ENCODE assay signal across 9 cellular contexts in genomic region chr6:24743265-24743943, GRCh38. TPM values are rescaled to one million over a fixed set of nuclear protein-coding genes. Genes with fewer than 3 reads are reported as not detected.
DNase-seq lines count a peak whose midpoint lies in the region; ATAC-seq and TF ChIP-seq lines count a peak whose summit lies in the region.
"Had no signal": no experiment of that assay in that cellular context is flagged by ENCODE, and none has a peak within 500 bp of the region (broad histone marks: within the 10 kb centered on the region; RNA-seq: fewer than 3 reads in every experiment).

No MANE protein-coding gene starts in this region.

- H3K36me3 Mint-ChIP-seq in CD4-positive, CD25-positive, alpha-beta regulatory T cell: no peaks in the 10 kb centered on the region

- H3K27ac Mint-ChIP-seq in CD4-positive, CD25-positive, alpha-beta regulatory T cell: no peak overlapping the region

- H3K4me3 Mint-ChIP-seq in CD4-positive, CD25-positive, alpha-beta regulatory T cell: no peak overlapping the region

- no peaks in the 10 kb centered on the region for H3K27me3 ChIP-seq in CD4-positive, CD25-positive, alpha-beta regulatory T cell (ENCODE audit: control insufficient read depth, insufficient read depth, low read length)
- no peaks in the 10 kb centered on the region for H3K27me3 ChIP-seq in HAP-1 (ENCODE audit: low read depth)

- H3K4me3 ChIP-seq in CD4-positive, CD25-positive, alpha-beta regulatory T cell (ENCODE audit: low read depth, low read length): no peak overlapping the region
- H3K4me3 ChIP-seq in HAP-1: no peak overlapping the region
- H3K4me3 ChIP-seq: SK-N-MC had no signal

- H3K9me3 ChIP-seq in CD4-positive, CD25-positive, alpha-beta regulatory T cell (ENCODE audit: control insufficient read depth in 2 of 2, low read length in 2 of 2): no peaks in the 10 kb centered on the region
- no peaks in the 10 kb centered on the region for H3K9me3 ChIP-seq in HAP-1

- H3K9me3 Mint-ChIP-seq in CD4-positive, CD25-positive, alpha-beta regulatory T cell: peaks cover 0 to 8% (median 1%) of the 10 kb centered on the region in 7 donors

- no peaks in the 10 kb centered on the region for H3K36me3 ChIP-seq in CD4-positive, CD25-positive, alpha-beta regulatory T cell (ENCODE audit: control insufficient read depth, insufficient read depth, low read length)
- H3K36me3 ChIP-seq in HAP-1 (replicated peaks): no peaks in the 10 kb centered on the region

- peak; percentile 39 to 55 for ATAC-seq in CD4-positive, CD25-positive, alpha-beta regulatory T cell (ENCODE audit: low read depth in 2 of 2)
- peak; percentile 80 for ATAC-seq in GM19351 (IDR thresholded peaks at IDR 0.05; ENCODE audit: unreplicated experiment)
- ATAC-seq in HG03280 (IDR thresholded peaks at IDR 0.05; ENCODE audit: unreplicated experiment): peak; percentile 67
- peak; percentile 96 for ATAC-seq in SK-N-SH treated with all-trans-retinoic acid at 6 μM for 48 hours
- peak; percentile 76 for ATAC-seq in sciatic nerve

- H3K27me3 Mint-ChIP-seq in CD4-positive, CD25-positive, alpha-beta regulatory T cell: peaks cover 8% of the 10 kb centered on the region

- no peaks in the 10 kb centered on the region for H3K4me1 ChIP-seq in CD4-positive, CD25-positive, alpha-beta regulatory T cell (ENCODE audit: control insufficient read depth, insufficient read depth, low read length, poor library complexity, severe bottlenecking)
- no peaks in the 10 kb centered on the region for H3K4me1 ChIP-seq in HAP-1

- peak in 1 of 3 donors; percentile 43 for DNase-seq in CD4-positive, CD25-positive, alpha-beta regulatory T cell
- DNase-seq in fibroblast of gingiva (ENCODE audit: low read depth) (peak; percentile 93), sciatic nerve (ENCODE audit: low spot score) (no peak), NK-92 (lab: John Stamatoyannopoulos, UW; ENCODE audit: unreplicated experiment) (no peak), HAP-1 (ENCODE audit: low spot score in 2 of 2) (no peak)

- peaks cover 0 to 9% (median 2%) of the 10 kb centered on the region in 4 donors for H3K4me1 Mint-ChIP-seq in CD4-positive, CD25-positive, alpha-beta regulatory T cell

- intact Hi-C loops in sciatic nerve (cut with DNase I): no loop called here

- no peak overlapping the region for H3K27ac ChIP-seq in CD4-positive, CD25-positive, alpha-beta regulatory T cell (ENCODE audit: insufficient read depth, low read length, poor library complexity, severe bottlenecking)
- H3K27ac ChIP-seq: SK-N-MC had no signal

- in situ Hi-C loops in HAP-1 (cut with MboI; ENCODE audit: low sequenced_read_pairs): no loop called here

TF ChIP-seq in SK-N-SH treated with all-trans-retinoic acid at 6 μM for 48 hours, 23 proteins besides CTCF, POLR2A, EP300 and RAD21:
- TF ChIP-seq GLIS3 (CRISPR knock-in tag; IDR thresholded peaks at IDR 0.05) (no peak), ZNF565 (CRISPR knock-in tag; conservative IDR thresholded peaks at IDR 0.05; ENCODE audit: low read depth) (no peak), ZC3H10 (CRISPR knock-in tag; IDR thresholded peaks at IDR 0.05) (peak; percentile 44; the same call in 1 of the 2 replicates), ESRRG (CRISPR knock-in tag; IDR thresholded peaks at IDR 0.05) (no peak), ARNTL (CRISPR knock-in tag; IDR thresholded peaks at IDR 0.05; ENCODE audit: borderline replicate concordance, low read depth) (no peak), PPARA (CRISPR knock-in tag; IDR thresholded peaks at IDR 0.05; ENCODE audit: borderline replicate concordance) (no peak), RARB (CRISPR knock-in tag; IDR thresholded peaks at IDR 0.05) (no peak), OSR1 (CRISPR knock-in tag; IDR thresholded peaks at IDR 0.05) (no peak), PATZ1 (CRISPR knock-in tag; IDR thresholded peaks at IDR 0.05; ENCODE audit: borderline replicate concordance) (no peak), ZNF8 (CRISPR knock-in tag; IDR thresholded peaks at IDR 0.05) (no peak), ISL1 (CRISPR knock-in tag; IDR thresholded peaks at IDR 0.05) (peak; percentile 78), CSRNP3 (CRISPR knock-in tag; IDR thresholded peaks at IDR 0.05) (no peak), ZFP30 (CRISPR knock-in tag; IDR thresholded peaks at IDR 0.05) (no peak), TCF4 (CRISPR knock-in tag; IDR thresholded peaks at IDR 0.05; ENCODE audit: borderline replicate concordance) (no peak), ZFP3 (CRISPR knock-in tag; IDR thresholded peaks at IDR 0.05) (no peak), CREB5 (CRISPR knock-in tag; IDR thresholded peaks at IDR 0.05; ENCODE audit: low read depth) (no peak), TSHZ2 (CRISPR knock-in tag; IDR thresholded peaks at IDR 0.05) (no peak), TOX (CRISPR knock-in tag; IDR thresholded peaks at IDR 0.05; ENCODE audit: borderline replicate concordance) (0 out of 2 replicates have a peak, but pooled peaks have one; percentile 4)

RNA-seq across cellular contexts. Expression of gene C6orf62, which starts 24.4 kb away (rescaled TPM):
- total RNA-seq in CD4-positive, CD25-positive, alpha-beta regulatory T cell: 124 TPM
- 100 to 1,000 TPM in 1 of 4 donors, 10 to 100 TPM in 3; 91.7 to 106 (median 98.6) TPM for polyA plus RNA-seq in CD4-positive, CD25-positive, alpha-beta regulatory T cell
- 89.3 TPM for total RNA-seq in sciatic nerve

RNA-seq across cellular contexts. Expression of gene GMNN, which starts 31.3 kb away (rescaled TPM):
- total RNA-seq in CD4-positive, CD25-positive, alpha-beta regulatory T cell: 28.3 TPM
- polyA plus RNA-seq in CD4-positive, CD25-positive, alpha-beta regulatory T cell: 10 to 100 TPM in 3 of 4 donors, 1 to 10 TPM in 1; 9.1 to 13.6 (median 11.4) TPM
- total RNA-seq in sciatic nerve: 10.9 TPM

RNA-seq across cellular contexts. Expression of gene ARMH2, which starts 55.3 kb away (rescaled TPM):
- 1.8 TPM for total RNA-seq in CD4-positive, CD25-positive, alpha-beta regulatory T cell
- under 1 TPM in 2 of 4 donors, not detected in 2; 0.27 to 0.29 TPM for polyA plus RNA-seq in CD4-positive, CD25-positive, alpha-beta regulatory T cell
- not detected for total RNA-seq in sciatic nerve
